ENCODE assay signal across 11 cellular contexts in the genomic region with DNA sequence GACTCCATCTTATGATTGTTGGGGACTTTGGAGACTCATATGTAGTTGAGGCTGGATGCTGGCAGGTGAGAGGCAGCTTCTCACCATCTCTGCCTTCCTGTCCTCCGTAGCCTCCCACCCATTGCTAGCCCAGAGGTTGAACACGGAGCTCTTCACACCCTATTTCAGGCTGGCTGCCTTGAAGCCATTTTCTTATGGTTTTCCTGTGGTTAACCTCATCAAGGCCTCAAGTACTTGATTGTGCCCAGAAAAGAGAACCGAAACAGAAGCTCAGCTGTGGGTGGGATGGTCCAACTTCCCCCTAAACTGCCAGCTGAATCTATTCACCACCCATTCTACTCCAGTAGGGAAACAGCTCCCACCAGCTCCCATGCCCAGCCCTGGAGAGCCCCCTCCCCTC.
DNase-seq lines count a peak whose midpoint lies in the region; ATAC-seq, FAIRE-seq and TF ChIP-seq lines count a peak whose summit lies in the region.
"Had no signal": no experiment of that assay in that cellular context is flagged by ENCODE, and none has a peak within 500 bp of the region (broad histone marks: within the 10 kb centered on the region; RNA-seq: fewer than 3 reads in every experiment).

No MANE protein-coding gene starts in this region.

- no peak overlapping the region for H3K4me3 ChIP-seq in Loucy (ENCODE audit: low read length, poor library complexity, severe bottlenecking)
- H3K4me3 ChIP-seq: skin epidermis had no signal

- CTCF ChIA-PET in HEK293T (lab: Yijun Ruan, JAX), result interaction anchor here (1.0 kb wide), 1 partner anchor 70 kb away, joined by 3 read pairs; no protein-coding TSS in a partner anchor

- DNase-seq in GM12892 (ENCODE audit: insufficient read length), result no peak
- peak; percentile 36 for DNase-seq in activated gamma-delta T cell treated with anti-CD3 and anti-CD28 coated beads, Interleukin-2, amount 50 U/mL, for 16 hours (ENCODE audit: low read depth)
- DNase-seq in stimulated activated naive CD4-positive, alpha-beta T cell treated with Interleukin-2 at 50 U/mL for 16 hours (lab: John Stamatoyannopoulos, UW), result peak; percentile 19
- DNase-seq in HEK293T (ENCODE audit: extremely low spot score), result no peak
- DNase-seq in NCI-H1417 (lab: John Stamatoyannopoulos, UW), result no peak
- no peak for DNase-seq in D341Med (ENCODE audit: low spot score)

- no peak for TF ChIP-seq CTCF in Loucy (conservative IDR thresholded peaks at IDR 0.05; ENCODE audit: low read length)

- TF ChIP-seq POLR2A in GM12892 (IDR thresholded peaks at IDR 0.05; ENCODE audit: low read depth, low read length), result no peak

- peak; percentile 98 for ATAC-seq in GM21619 (IDR thresholded peaks at IDR 0.05; ENCODE audit: unreplicated experiment)

- H3K36me3 ChIP-seq in Loucy (ENCODE audit: insufficient read depth, low read length), result no peaks in the 10 kb centered on the region

- no peaks in the 10 kb centered on the region for H3K9me2 ChIP-seq in Loucy (replicated peaks; ENCODE audit: low read depth, low read length)

- no peaks in the 10 kb centered on the region for H3K79me2 ChIP-seq in Loucy (ENCODE audit: insufficient read depth, low read length)

- H3K27me3 ChIP-seq in Loucy (ENCODE audit: insufficient read depth, low read length, poor library complexity, severe bottlenecking), result peaks cover 94% of the 10 kb centered on the region

- H3F3A ChIP-seq in Loucy (ENCODE audit: low read depth), result no peaks in the 10 kb centered on the region

- H4K20me1 ChIP-seq in Loucy (ENCODE audit: insufficient read depth, low read length, poor library complexity, severe bottlenecking), result no peaks in the 10 kb centered on the region

- no peak overlapping the region for H3K9ac ChIP-seq in Loucy (ENCODE audit: low read depth, low read length, poor library complexity, severe bottlenecking)

- H2AFZ ChIP-seq in Loucy (ENCODE audit: low read length), result no peak overlapping the region

- POLR2A ChIA-PET in HEK293T (lab: Yijun Ruan, JAX), result no interaction called here

- peaks cover 4% of the 10 kb centered on the region for H3K4me1 ChIP-seq in Loucy (ENCODE audit: insufficient read depth, low read length, poor library complexity, severe bottlenecking)

- H3K4me2 ChIP-seq in Loucy (ENCODE audit: low read depth, low read length, poor library complexity, severe bottlenecking), result peak overlapping the region; percentile 35

- H3K9me3 ChIP-seq in Loucy (ENCODE audit: insufficient read depth, low read depth, low read length), result no peaks in the 10 kb centered on the region

- peak; percentile 76 for FAIRE-seq in GM12892 (lab: Jason Lieb, UNC)
- FAIRE-seq: colon, H1 had no signal

TF ChIP-seq in HEK293T, 16 proteins besides CTCF, POLR2A, EP300 and RAD21:
- TF ChIP-seq SUZ12 (IDR thresholded peaks at IDR 0.05) (no peak), TARDBP (IDR thresholded peaks at IDR 0.05) (no peak), ELF4 (IDR thresholded peaks at IDR 0.05) (no peak), L3MBTL2 (conservative IDR thresholded peaks at IDR 0.05) (no peak)

Comparison
In these comparisons a context has a peak if more than half of its experiments do, and no peak if none do; other contexts are left out.
1. DNase-seq: peak in activated gamma-delta T cell treated with anti-CD3 and anti-CD28 coated beads, Interleukin-2, amount 50 U/mL, for 16 hours (single experiment) and stimulated activated naive CD4-positive, alpha-beta T cell treated with Interleukin-2 at 50 U/mL for 16 hours (single experiment); none in GM12892 (single experiment), HEK293T (single experiment), NCI-H1417 (0 of 3) and D341Med (single experiment).